Comparison of ENCODE assay signal across 3 cellular contexts in the genomic region with DNA sequence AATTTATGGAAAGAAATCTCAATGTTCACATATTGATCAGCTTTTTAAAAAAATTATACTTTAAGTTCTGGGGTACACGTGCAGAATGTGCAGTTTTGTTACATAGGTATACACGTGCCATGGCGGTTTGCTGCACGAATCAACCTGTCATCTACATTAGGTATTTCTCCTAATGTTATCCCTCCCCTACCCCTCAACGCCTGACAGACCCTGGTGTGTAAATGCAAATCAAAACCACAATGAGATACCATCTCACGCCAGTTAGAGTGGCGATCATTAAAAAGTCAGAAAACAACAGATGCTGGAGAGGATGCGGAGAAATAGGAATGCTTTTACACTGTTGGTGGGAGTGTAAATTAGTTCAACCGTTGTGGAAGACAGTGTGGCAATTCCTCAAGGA.
DNase-seq lines count a peak whose midpoint lies in the region; TF ChIP-seq lines count a peak whose summit lies in the region.
"Not testable (repeated sequence)": the region's sequence is repeated elsewhere in the genome, so short reads cannot be mapped to it uniquely, and the experiment has no call there.

No MANE protein-coding gene starts in this region.

- peak overlapping the region; percentile 0; the same call in 1 of the 2 replicates for H3K27ac ChIP-seq in VCaP

- DNase-seq in KBM-7, result peak; percentile 91
- peak; percentile 12 for DNase-seq in NCI-H526 treated with DMSO at 0.1 percent for 48 hours (lab: John Stamatoyannopoulos, UW)

- TF ChIP-seq CTCF in VCaP (conservative IDR thresholded peaks at IDR 0.05), result not testable (repeated sequence)

- in situ Hi-C loops in KBM-7 (cut with MboI; ENCODE audit: low pct_unique_long_range_greater_than_20kb, low sequenced_read_pairs), result loop anchor here (25.0 kb wide), 1 partner anchor 218 kb away; no protein-coding TSS in a partner anchor
